In the genomic region with DNA sequence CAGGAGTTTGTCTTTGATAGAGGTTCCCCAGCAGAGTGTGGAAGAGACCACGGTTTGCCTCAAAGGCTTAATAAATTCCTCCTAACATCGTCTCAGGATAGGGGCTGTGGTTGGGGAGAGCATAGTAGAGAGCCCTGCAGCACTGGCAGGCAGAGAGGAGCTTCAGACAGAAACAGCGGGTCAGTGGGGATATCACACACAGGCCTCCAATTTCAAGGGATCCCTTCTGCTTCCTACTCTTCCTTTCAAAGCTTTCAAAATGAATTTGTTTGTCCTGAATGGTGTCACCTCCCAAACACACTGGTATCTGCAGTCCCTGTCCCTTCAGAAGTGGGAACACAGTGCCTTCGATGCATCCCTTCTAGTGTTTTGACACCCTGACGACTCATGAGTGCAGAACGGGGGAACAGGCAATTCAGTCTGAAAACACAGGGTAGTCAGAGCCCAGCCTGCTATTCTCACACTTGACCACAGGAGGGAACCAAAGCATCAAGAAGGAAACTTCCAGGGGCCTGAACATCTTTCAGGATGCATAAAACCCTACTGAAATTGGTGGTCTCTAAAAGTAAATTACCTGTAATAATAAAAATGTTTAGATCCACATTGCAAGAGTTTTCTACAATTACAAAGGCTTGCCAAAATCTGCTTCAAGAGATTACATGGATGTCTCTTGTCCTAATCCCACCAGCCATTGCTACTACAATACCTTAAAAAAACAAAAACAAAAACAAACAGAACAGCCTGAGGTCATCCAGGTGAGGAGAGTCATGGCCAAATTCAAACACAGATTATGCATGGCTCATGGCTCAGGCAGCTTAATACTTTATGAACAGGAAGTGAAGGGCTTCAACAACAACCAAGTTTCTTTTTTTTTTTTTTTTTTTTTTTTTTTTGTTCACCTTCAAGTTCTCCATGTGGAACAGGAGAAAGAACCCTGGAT, we compare ENCODE assay signal across 8 cellular contexts. TPM values are rescaled to one million over a fixed set of nuclear protein-coding genes. Genes with fewer than 3 reads are reported as not detected.
A peak's percentile ranks its signal among the peaks of the same experiment; 100 is the strongest.
DNase-seq lines count a peak whose midpoint lies in the region; ATAC-seq and TF ChIP-seq lines count a peak whose summit lies in the region.

No MANE protein-coding gene starts in this region.

- no peaks in the 10 kb centered on the region for H3K9me2 ChIP-seq in GM23338 (ENCODE audit: insufficient read depth)

- no peak overlapping the region for H3K4me3 Mint-ChIP-seq in GM23338

- no peak overlapping the region for H3K4me2 ChIP-seq in GM23338

- no peaks in the 10 kb centered on the region for H3F3A ChIP-seq in GM23338 (replicated peaks; ENCODE audit: low read depth)

- intact Hi-C loops in sigmoid colon (cut with DNase I) = loop anchor here (2.0 to 10.0 kb wide), 4 partner anchors 44 to 410 kb away; a partner anchor contains a TSS

- peaks cover 14% of the 10 kb centered on the region for H3K27me3 Mint-ChIP-seq in GM23338 (ENCODE audit: insufficient read depth, low read depth, poor library complexity)

- TF ChIP-seq CTCF in GM23338 (conservative IDR thresholded peaks at IDR 0.05; ENCODE audit: low read depth in 2 of 2) (peak; percentile 92 to 95), right atrium auricular region (IDR thresholded peaks at IDR 0.05) (peak; percentile 91 to 97), sigmoid colon (IDR thresholded peaks at IDR 0.05) (peak; percentile 56 to 90 (median 76))

- 32 to 43% methylated on average over 6 of the region's 6 CpGs for WGBS in sigmoid colon, 2 donors

- H3K9me3 ChIP-seq in right atrium auricular region (no peaks in the 10 kb centered on the region), sigmoid colon (no peaks in the 10 kb centered on the region)

- peak overlapping the region; percentile 68; the same call in 1 of the 2 replicates for H2AFZ ChIP-seq in GM23338

- TF ChIP-seq POLR2A in sigmoid colon (IDR thresholded peaks at IDR 0.05) = no peak

- no peak overlapping the region for H3K27ac Mint-ChIP-seq in GM23338

- no peaks in the 10 kb centered on the region for H3K36me3 Mint-ChIP-seq in GM23338 (ENCODE audit: low read depth)

- H3K27me3 ChIP-seq in GM23338 (ENCODE audit: insufficient read depth) (no peaks in the 10 kb centered on the region), right atrium auricular region (no peaks in the 10 kb centered on the region), sigmoid colon (no peaks in the 10 kb centered on the region)

- H3K4me3 ChIP-seq in GM23338 = no peak overlapping the region
- H3K4me3 ChIP-seq in right atrium auricular region = no peak overlapping the region
- no peak overlapping the region for H3K4me3 ChIP-seq in sigmoid colon

- H4K20me1 ChIP-seq in GM23338 (replicated peaks; ENCODE audit: insufficient read depth) = no peaks in the 10 kb centered on the region

- TF ChIP-seq EP300 in sigmoid colon (IDR thresholded peaks at IDR 0.05) = no peak

- peak; percentile 79 for ATAC-seq in GM23338

- no peaks in the 10 kb centered on the region for H3K36me3 ChIP-seq in GM23338 (ENCODE audit: insufficient read depth)
- no peaks in the 10 kb centered on the region for H3K36me3 ChIP-seq in right atrium auricular region
- no peaks in the 10 kb centered on the region for H3K36me3 ChIP-seq in sigmoid colon

- H3K79me2 ChIP-seq in GM23338 (replicated peaks; ENCODE audit: insufficient read depth) = no peaks in the 10 kb centered on the region

- no peak overlapping the region for H3K27ac ChIP-seq in GM23338 (ENCODE audit: low read depth)
- no peak overlapping the region for H3K27ac ChIP-seq in right atrium auricular region
- H3K27ac ChIP-seq in sigmoid colon = no peak overlapping the region

- peaks cover 35% of the 10 kb centered on the region for H3K4me1 Mint-ChIP-seq in GM23338

- H3K4me1 ChIP-seq in GM23338 (ENCODE audit: insufficient read depth) (peaks cover 14% of the 10 kb centered on the region), right atrium auricular region (peaks cover 0 to 32% of the 10 kb centered on the region in 2 donors), sigmoid colon (peaks cover 0 to 11% (median 3%) of the 10 kb centered on the region in 4 donors)

- no peaks in the 10 kb centered on the region for H3K9me3 Mint-ChIP-seq in GM23338

- DNase-seq in DMS53 (lab: John Stamatoyannopoulos, UW) (peak; percentile 86), GM23338 (ENCODE audit: low spot score) (peak; percentile 89), MV-4-11 (lab: John Stamatoyannopoulos, UW) (peak; percentile 67), T-helper 1 cell (peak in 4 of 5 donors; percentile 41 to 64 (median 54)), amygdala (lab: John Stamatoyannopoulos, UW) (peak in 41 of 56 donors; percentile 1 to 81 (median 20)), right atrium auricular region (ENCODE audit: low spot score) (peak; percentile 85), sigmoid colon (no peak), cerebellar nuclear complex (lab: John Stamatoyannopoulos, UW) (no peak)

TF ChIP-seq in GM23338, 12 proteins besides CTCF, POLR2A, EP300 and RAD21 (continues in another document):
- no peak for TF ChIP-seq NANOG (IDR thresholded peaks at IDR 0.05; ENCODE audit: borderline replicate concordance)
- no peak for TF ChIP-seq CREB1 (CRISPR knock-in tag; IDR thresholded peaks at IDR 0.05; ENCODE audit: low read depth)
- TF ChIP-seq, protein P1, sequence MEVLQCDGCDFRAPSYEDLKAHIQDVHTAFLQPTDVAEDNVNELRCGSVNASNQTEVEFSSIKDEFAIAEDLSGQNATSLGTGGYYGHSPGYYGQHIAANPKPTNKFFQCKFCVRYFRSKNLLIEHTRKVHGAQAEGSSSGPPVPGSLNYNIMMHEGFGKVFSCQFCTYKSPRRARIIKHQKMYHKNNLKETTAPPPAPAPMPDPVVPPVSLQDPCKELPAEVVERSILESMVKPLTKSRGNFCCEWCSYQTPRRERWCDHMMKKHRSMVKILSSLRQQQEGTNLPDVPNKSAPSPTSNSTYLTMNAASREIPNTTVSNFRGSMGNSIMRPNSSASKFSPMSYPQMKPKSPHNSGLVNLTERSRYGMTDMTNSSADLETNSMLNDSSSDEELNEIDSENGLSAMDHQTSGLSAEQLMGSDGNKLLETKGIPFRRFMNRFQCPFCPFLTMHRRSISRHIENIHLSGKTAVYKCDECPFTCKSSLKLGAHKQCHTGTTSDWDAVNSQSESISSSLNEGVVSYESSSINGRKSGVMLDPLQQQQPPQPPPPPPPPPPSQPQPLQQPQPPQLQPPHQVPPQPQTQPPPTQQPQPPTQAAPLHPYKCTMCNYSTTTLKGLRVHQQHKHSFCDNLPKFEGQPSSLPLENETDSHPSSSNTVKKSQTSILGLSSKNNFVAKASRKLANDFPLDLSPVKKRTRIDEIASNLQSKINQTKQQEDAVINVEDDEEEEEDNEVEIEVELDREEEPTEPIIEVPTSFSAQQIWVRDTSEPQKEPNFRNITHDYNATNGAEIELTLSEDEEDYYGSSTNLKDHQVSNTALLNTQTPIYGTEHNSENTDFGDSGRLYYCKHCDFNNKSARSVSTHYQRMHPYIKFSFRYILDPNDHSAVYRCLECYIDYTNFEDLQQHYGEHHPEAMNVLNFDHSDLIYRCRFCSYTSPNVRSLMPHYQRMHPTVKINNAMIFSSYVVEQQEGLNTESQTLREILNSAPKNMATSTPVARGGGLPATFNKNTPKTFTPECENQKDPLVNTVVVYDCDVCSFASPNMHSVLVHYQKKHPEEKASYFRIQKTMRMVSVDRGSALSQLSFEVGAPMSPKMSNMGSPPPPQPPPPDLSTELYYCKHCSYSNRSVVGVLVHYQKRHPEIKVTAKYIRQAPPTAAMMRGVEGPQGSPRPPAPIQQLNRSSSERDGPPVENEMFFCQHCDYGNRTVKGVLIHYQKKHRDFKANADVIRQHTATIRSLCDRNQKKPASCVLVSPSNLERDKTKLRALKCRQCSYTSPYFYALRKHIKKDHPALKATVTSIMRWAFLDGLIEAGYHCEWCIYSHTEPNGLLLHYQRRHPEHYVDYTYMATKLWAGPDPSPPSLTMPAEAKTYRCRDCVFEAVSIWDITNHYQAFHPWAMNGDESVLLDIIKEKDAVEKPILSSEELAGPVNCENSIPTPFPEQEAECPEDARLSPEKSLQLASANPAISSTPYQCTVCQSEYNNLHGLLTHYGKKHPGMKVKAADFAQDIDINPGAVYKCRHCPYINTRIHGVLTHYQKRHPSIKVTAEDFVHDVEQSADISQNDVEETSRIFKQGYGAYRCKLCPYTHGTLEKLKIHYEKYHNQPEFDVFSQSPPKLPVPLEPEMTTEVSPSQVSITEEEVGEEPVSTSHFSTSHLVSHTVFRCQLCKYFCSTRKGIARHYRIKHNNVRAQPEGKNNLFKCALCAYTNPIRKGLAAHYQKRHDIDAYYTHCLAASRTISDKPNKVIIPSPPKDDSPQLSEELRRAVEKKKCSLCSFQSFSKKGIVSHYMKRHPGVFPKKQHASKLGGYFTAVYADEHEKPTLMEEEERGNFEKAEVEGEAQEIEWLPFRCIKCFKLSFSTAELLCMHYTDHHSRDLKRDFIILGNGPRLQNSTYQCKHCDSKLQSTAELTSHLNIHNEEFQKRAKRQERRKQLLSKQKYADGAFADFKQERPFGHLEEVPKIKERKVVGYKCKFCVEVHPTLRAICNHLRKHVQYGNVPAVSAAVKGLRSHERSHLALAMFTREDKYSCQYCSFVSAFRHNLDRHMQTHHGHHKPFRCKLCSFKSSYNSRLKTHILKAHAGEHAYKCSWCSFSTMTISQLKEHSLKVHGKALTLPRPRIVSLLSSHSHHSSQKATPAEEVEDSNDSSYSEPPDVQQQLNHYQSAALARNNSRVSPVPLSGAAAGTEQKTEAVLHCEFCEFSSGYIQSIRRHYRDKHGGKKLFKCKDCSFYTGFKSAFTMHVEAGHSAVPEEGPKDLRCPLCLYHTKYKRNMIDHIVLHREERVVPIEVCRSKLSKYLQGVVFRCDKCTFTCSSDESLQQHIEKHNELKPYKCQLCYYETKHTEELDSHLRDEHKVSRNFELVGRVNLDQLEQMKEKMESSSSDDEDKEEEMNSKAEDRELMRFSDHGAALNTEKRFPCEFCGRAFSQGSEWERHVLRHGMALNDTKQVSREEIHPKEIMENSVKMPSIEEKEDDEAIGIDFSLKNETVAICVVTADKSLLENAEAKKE (CRISPR knock-in tag; IDR thresholded peaks at IDR 0.05) = no peak
- no peak for TF ChIP-seq EZH2 (IDR thresholded peaks at IDR 0.05; ENCODE audit: low read depth, unreplicated experiment)

RNA-seq across cellular contexts. Expression of a gene that starts 49.8 kb away (rescaled TPM):
- total RNA-seq in GM23338 (2014; rRNA removed; shearing (Covaris generic)) = 0.04 and 0.24 TPM in 2 replicates
- polyA plus RNA-seq in GM23338 (2016; fragmentation: Nextera tagmentation; extraction: Ambion mirVana) (not detected in 2 replicates), sigmoid colon (under 1 TPM in 1 of 3 donors, not detected in 2; 0.01 TPM)
- total RNA-seq in right atrium auricular region (under 1 TPM in 1 of 2 donors, not detected in 1; 0.12 TPM), sigmoid colon (under 1 TPM in 1 of 4 donors, not detected in 3; 0.28 TPM)

RNA-seq across cellular contexts. Expression of a gene that starts 58.9 kb away (rescaled TPM):
- total RNA-seq in GM23338 (2014; rRNA removed; shearing (Covaris generic)) = 0.21 TPM in 1 of 2 replicates, not detected in the other
- polyA plus RNA-seq in GM23338 (2016; fragmentation: Nextera tagmentation; extraction: Ambion mirVana) = 0.53 TPM in 1 of 2 replicates, not detected in the other
- total RNA-seq in right atrium auricular region = 10 to 100 TPM; 11.4 to 23.9 TPM
- total RNA-seq in sigmoid colon = 10 to 100 TPM in 1 of 4 donors, 1 to 10 TPM in 2, not detected in 1; 1.3 to 14.4 (median 2.1) TPM
- polyA plus RNA-seq in sigmoid colon = 1 to 10 TPM in 1 of 3 donors, under 1 TPM in 1, not detected in 1; 0.69 to 1.6 TPM

Comparison
In these comparisons a context has a peak if more than half of its experiments do, and no peak if none do; other contexts are left out.
1. DNase-seq: peak in DMS53 (single experiment), GM23338 (single experiment), MV-4-11 (single experiment), T-helper 1 cell (4 of 5), amygdala (41 of 56) and right atrium auricular region (single experiment); none in sigmoid colon (single experiment) and cerebellar nuclear complex (0 of 2).
2. Peak in every context shown above with its lines, with median percentiles within 50 percentile points of each other: CTCF ChIP-seq.